ENCODE assay signal across 22 cellular contexts in the genomic region with DNA sequence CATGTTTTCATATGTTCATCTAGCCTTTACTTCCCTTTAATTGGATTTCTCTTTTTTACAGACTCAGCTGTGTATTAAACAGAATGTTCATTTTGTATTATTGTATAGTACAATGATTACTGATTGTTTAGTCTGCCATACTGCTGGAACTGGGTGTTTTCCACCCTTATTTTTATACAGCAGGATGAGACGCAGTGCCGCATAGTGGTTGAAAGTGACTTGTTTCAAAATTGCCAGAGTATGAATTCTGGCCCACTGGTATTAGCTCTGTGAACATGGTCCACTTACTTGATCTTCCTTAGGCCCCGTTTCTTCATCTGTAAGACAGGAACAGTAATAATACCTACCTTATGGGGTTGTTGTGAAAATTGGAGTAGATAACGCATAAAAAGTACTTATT. TPM values are rescaled to one million over a fixed set of nuclear protein-coding genes. Genes with fewer than 3 reads are reported as not detected.
A peak's percentile ranks its signal among the peaks of the same experiment; 100 is the strongest.
DNase-seq lines count a peak whose midpoint lies in the region; ATAC-seq, FAIRE-seq and TF ChIP-seq lines count a peak whose summit lies in the region.
"Had no signal": no experiment of that assay in that cellular context is flagged by ENCODE, and none has a peak within 500 bp of the region (broad histone marks: within the 10 kb centered on the region; RNA-seq: fewer than 3 reads in every experiment).

No MANE protein-coding gene starts in this region.

- H2AFZ ChIP-seq in HepG2 (ENCODE audit: low read length) = no peak overlapping the region

- BruUV-seq in HepG2 (replicated peaks; lab: Mats Ljungman, UMichigan) = no TSS peak

- H3K4me3 Mint-ChIP-seq in activated CD4-positive, alpha-beta T cell treated with anti-CD3 and anti-CD28 coated beads, Interleukin-2, amount 10 ng/mL, durations not matched to agents 24 days and 14 days = no peak overlapping the region

- H3K9ac ChIP-seq in HepG2 (ENCODE audit: insufficient read depth, low read depth, low read length) = no peak overlapping the region
- H3K9ac ChIP-seq: BLaER1 had no signal

- H3K27me3 Mint-ChIP-seq in activated CD4-positive, alpha-beta T cell treated with anti-CD3 and anti-CD28 coated beads, Interleukin-2, amount 10 ng/mL, durations not matched to agents 24 days and 14 days = peaks cover 47% of the 10 kb centered on the region

- H3K27ac Mint-ChIP-seq in activated CD4-positive, alpha-beta T cell treated with anti-CD3 and anti-CD28 coated beads, Interleukin-2, amount 10 ng/mL, durations not matched to agents 24 days and 14 days = no peak overlapping the region

- peak overlapping the region; percentile 39; the same call in 1 of the 2 replicates for H3K4me2 ChIP-seq in HepG2 (ENCODE audit: low read depth, low read length)
- H3K4me2 ChIP-seq: BLaER1 had no signal

- TF ChIP-seq POLR2A in HepG2 (IDR thresholded peaks at IDR 0.05; ENCODE audit: insufficient read depth in 1 of 2, low read depth in 2 of 2, low read length in 2 of 2) (no peak), right lobe of liver (IDR thresholded peaks at IDR 0.05) (no peak), GM12892 (IDR thresholded peaks at IDR 0.05; ENCODE audit: low read depth, low read length) (no peak)

- H3K36me3 Mint-ChIP-seq in activated CD4-positive, alpha-beta T cell treated with anti-CD3 and anti-CD28 coated beads, Interleukin-2, amount 10 ng/mL, durations not matched to agents 24 days and 14 days (ENCODE audit: low read depth) = no peaks in the 10 kb centered on the region

- CTCF ChIA-PET in HepG2 (lab: Yijun Ruan, JAX; ENCODE audit: low intra/inter-chr PET ratio, low total read pairs) = no interaction called here

- FAIRE-seq in HepG2 (lab: Jason Lieb, UNC) = no peak
- FAIRE-seq in GM12892 (lab: Jason Lieb, UNC) = no peak
- FAIRE-seq: A204.1, D721Med, urothelium cell line had no signal

- H3K36me3 ChIP-seq in HepG2 (replicated peaks in 1 of 2; ENCODE audit: control insufficient read depth in 1 of 2, insufficient read depth in 2 of 2, low read length in 2 of 2) (peaks cover 0 to 2% of the 10 kb centered on the region in 2 experiments; a peak in 2 of 5 replicates), right lobe of liver (no peaks in the 10 kb centered on the region)
- H3K36me3 ChIP-seq: adrenal gland, BLaER1 had no signal

- H3K27ac ChIP-seq in HepG2 (ENCODE audit: extremely low read length, insufficient read depth, low read length) = no peak overlapping the region
- H3K27ac ChIP-seq in right lobe of liver = no peak overlapping the region
- no peak overlapping the region for H3K27ac ChIP-seq in dorsolateral prefrontal cortex
- H3K27ac ChIP-seq: adrenal gland, BLaER1 had no signal

- H3K9me3 Mint-ChIP-seq in activated CD4-positive, alpha-beta T cell treated with anti-CD3 and anti-CD28 coated beads, Interleukin-2, amount 10 ng/mL, durations not matched to agents 24 days and 14 days = no peaks in the 10 kb centered on the region

- POLR2A ChIA-PET in HepG2 (lab: Yijun Ruan, JAX) = interaction anchor here (1.1 to 1.5 kb wide), 2 partner anchors 9 to 21 kb away, joined by 3 to 5 read pairs; no protein-coding TSS in a partner anchor

- peaks cover 65% of the 10 kb centered on the region for H4K20me1 ChIP-seq in HepG2 (ENCODE audit: insufficient read depth, low read length)

- WGBS in HepG2 (ENCODE audit: low lambda C conversion rate) = 98% methylated on average over 4 of the region's 4 CpGs
- WGBS in right lobe of liver (ENCODE audit: insufficient coverage, low coverage, low lambda C conversion rate, missing lambda C conversion rate) = 94% methylated on average over 4 of the region's 4 CpGs

- TF ChIP-seq CTCF in HepG2 (CRISPR knock-in tag; IDR thresholded peaks at IDR 0.05) (no peak), right lobe of liver (IDR thresholded peaks at IDR 0.05) (no peak), dorsolateral prefrontal cortex (IDR thresholded peaks at IDR 0.05 in 54 of 56, conservative IDR thresholded peaks at IDR 0.05 in 2 of 56; ENCODE audit: low read depth in 1 of 56, partially characterized antibody in 56 of 56) (peak in 46 of 56 donors; percentile 12 to 64 (median 40))

- no peak overlapping the region for H3K4me3 ChIP-seq in HepG2 (replicated peaks in 1 of 3; ENCODE audit: insufficient read depth in 1 of 3, low read depth in 2 of 3, low read length in 3 of 3)
- H3K4me3 ChIP-seq in right lobe of liver = no peak overlapping the region
- no peak overlapping the region for H3K4me3 ChIP-seq in dorsolateral prefrontal cortex
- H3K4me3 ChIP-seq: adrenal gland, BLaER1 had no signal

- DNase-seq in HepG2 (ENCODE audit: low spot score) (no peak), right lobe of liver (no peak), dorsolateral prefrontal cortex (no peak), medulla oblongata (ENCODE audit: extremely low spot score) (peak; percentile 49), HCEC 1CT (no peak), GM12892 (ENCODE audit: insufficient read length) (no peak)
- DNase-seq in activated CD4-positive, alpha-beta T cell treated with anti-CD3 and anti-CD28 coated beads, Interleukin-2, amount 10 ng/mL, durations not matched to agents 24 days and 14 days = no peak
- DNase-seq: activated CD4-positive, alpha-beta T cell treated with anti-CD3 and anti-CD28 coated beads, Interleukin-2, amount 50 U/mL, for 4 hours; activated CD8-positive, alpha-beta memory T cell treated with anti-CD3 and anti-CD28 coated beads, Interleukin-2, amount 50 U/mL, for 48 hours; activated gamma-delta T cell treated with Interleukin-2 at 50 U/mL for 16 hours; adrenal gland; NCI-H187 treated with DMSO at 0.1 percent for 48 hours; NCI-H2227 treated with DMSO at 0.1 percent for 48 hours; NCI-H82; stimulated activated CD4-positive, alpha-beta T cell treated with anti-CD3 and anti-CD28 coated beads, Interleukin-4, amount 100 ng/mL, for 24 hours; T-helper 2 cell had no signal

- no peak for ATAC-seq in HepG2
- ATAC-seq in right lobe of liver = no peak
- ATAC-seq in HG03039 (IDR thresholded peaks at IDR 0.05; ENCODE audit: unreplicated experiment) = no peak
- ATAC-seq: esophagus mucosa had no signal

- no peak for TF ChIP-seq EP300 in HepG2 (IDR thresholded peaks at IDR 0.05; ENCODE audit: low read depth in 2 of 2, low read length in 2 of 2)
- TF ChIP-seq EP300 in HepG2 (CRISPR knock-in tag; IDR thresholded peaks at IDR 0.05; ENCODE audit: borderline replicate concordance) = no peak

- H3K9me3 ChIP-seq in HepG2 (ENCODE audit: low read length) (no peaks in the 10 kb centered on the region), right lobe of liver (no peaks in the 10 kb centered on the region)
- H3K9me3 ChIP-seq: adrenal gland had no signal

- in situ Hi-C loops in HepG2 (cut with HindIII; ENCODE audit: extremely low pct_ligation_motif_present, low pct_unique_long_range_greater_than_20kb) = no loop called here

- no peak for TF ChIP-seq RAD21 in HepG2 (CRISPR knock-in tag; IDR thresholded peaks at IDR 0.05)

- intact Hi-C loops in HepG2 (cut with micrococcal nuclease; ENCODE audit: unreplicated experiment) (no loop called here), right lobe of liver (cut with DNase I) (no loop called here), dorsolateral prefrontal cortex (cut with DNase I) (no loop called here)
- intact Hi-C loops in activated CD4-positive, alpha-beta T cell treated with anti-CD3 and anti-CD28 coated beads, Interleukin-2, amount 10 ng/mL, durations not matched to agents 24 days and 14 days (cut with micrococcal nuclease) = no loop called here

- H3K4me1 Mint-ChIP-seq in activated CD4-positive, alpha-beta T cell treated with anti-CD3 and anti-CD28 coated beads, Interleukin-2, amount 10 ng/mL, durations not matched to agents 24 days and 14 days = peaks cover 5% of the 10 kb centered on the region

- H3K4me1 ChIP-seq in HepG2 (ENCODE audit: insufficient read depth, low read length) (peaks cover 66% of the 10 kb centered on the region), right lobe of liver (peaks cover 0 to 15% (median 6%) of the 10 kb centered on the region in 4 donors)

- H3K27me3 ChIP-seq in HepG2 (ENCODE audit: control insufficient read depth in 1 of 2, insufficient read depth in 2 of 2, low read length in 2 of 2) (no peaks in the 10 kb centered on the region), right lobe of liver (no peaks in the 10 kb centered on the region), dorsolateral prefrontal cortex (no peaks in the 10 kb centered on the region)
- H3K27me3 ChIP-seq: adrenal gland, BLaER1 had no signal

- H3K79me2 ChIP-seq in HepG2 (ENCODE audit: insufficient read depth, low read length) = peaks cover 100% of the 10 kb centered on the region

RNA-seq across cellular contexts. Expression of gene AFDN, which starts 22.1 kb away (rescaled TPM):
- 97.8 and 136 TPM in 2 replicates for total RNA-seq in HepG2 (2016; rRNA removed; fragmentation: Illumina TruSeq; extraction: Trizol)
- 82.1 and 86.5 TPM in 2 replicates for total RNA-seq in HepG2 (2016; cell fraction: cytosol; rRNA removed; fragmentation: Illumina TruSeq; extraction: Trizol; ENCODE audit: low read depth)
- total RNA-seq in HepG2 (2016; cell fraction: insoluble cytoplasmic fraction; rRNA removed; fragmentation: Illumina TruSeq; extraction: Trizol) = 90.9 and 138 TPM in 2 replicates
- total RNA-seq in HepG2 (2016; cell fraction: membrane; rRNA removed; fragmentation: Illumina TruSeq; extraction: Trizol) = 67.9 and 80.5 TPM in 2 replicates
- 248 and 270 TPM in 2 replicates for total RNA-seq in HepG2 (2016; cell fraction: nucleus; rRNA removed; fragmentation: Illumina TruSeq; extraction: Trizol)
- polyA plus RNA-seq in HepG2 (2011; rRNA removed) = 151 and 156 TPM in 2 replicates
- 52.5 and 65.6 TPM in 2 replicates for polyA plus RNA-seq in HepG2 (2011; cell fraction: cytosol; rRNA removed)
- polyA plus RNA-seq in HepG2 (2011; cell fraction: nucleus; rRNA removed) = 488 and 509 TPM in 2 replicates
- polyA plus RNA-seq in HepG2 (2012) = 141 and 152 TPM in 2 replicates
- polyA plus RNA-seq in HepG2 (2016; cell fraction: cytosol; fragmentation: Illumina TruSeq; extraction: Trizol; ENCODE audit: low read depth) = 1.8 and 2.1 TPM in 2 replicates
- 62.7 and 70.2 TPM in 2 replicates for polyA plus RNA-seq in HepG2 (2016; cell fraction: insoluble cytoplasmic fraction; fragmentation: Illumina TruSeq; extraction: Trizol; ENCODE audit: low read depth)
- 7.1 and 7.2 TPM in 2 replicates for polyA plus RNA-seq in HepG2 (2016; cell fraction: membrane; fragmentation: Illumina TruSeq; extraction: Trizol; ENCODE audit: low read depth)
- 361 and 384 TPM in 2 replicates for polyA plus RNA-seq in HepG2 (2016; cell fraction: nucleus; fragmentation: Illumina TruSeq; extraction: Trizol; ENCODE audit: insufficient read depth, low read depth)
- polyA minus RNA-seq in HepG2 (2011; rRNA and poly(A)+ RNA removed; ENCODE audit: low replicate concordance) = 24.6 and 223 TPM in 2 replicates
- 115 and 134 TPM in 2 replicates for polyA minus RNA-seq in HepG2 (2011; cell fraction: cytosol; rRNA and poly(A)+ RNA removed)
- 847 and 897 TPM in 2 replicates for polyA minus RNA-seq in HepG2 (2011; cell fraction: nucleus; rRNA and poly(A)+ RNA removed)
- total RNA-seq in right lobe of liver = 100 to 1,000 TPM in 1 of 6 experiments, 10 to 100 TPM in 5; 77.0 to 106 (median 85.5) TPM
- total RNA-seq in dorsolateral prefrontal cortex = 100 to 1,000 TPM in 117 of 120 experiments, 10 to 100 TPM in 3; 83.8 to 184 (median 126) TPM
- polyA plus RNA-seq in GM12892 (2012; ENCODE audit: missing spikeins) = 21.7 TPM
- 40.8 and 42.2 TPM in 2 replicates for total RNA-seq in activated CD4-positive, alpha-beta T cell treated with anti-CD3 and anti-CD28 coated beads, Interleukin-2, amount 10 ng/mL, durations not matched to agents 24 days and 14 days

Comparison
In these comparisons a context has a peak if more than half of its experiments do, and no peak if none do; other contexts are left out.
1. CTCF ChIP-seq: peak in dorsolateral prefrontal cortex (46 of 56); none in HepG2 (single experiment) and right lobe of liver (0 of 4).